Comparison of ENCODE assay signal across 8 cellular contexts in genomic region chr9:131762356-131762932, GRCh38. TPM values are rescaled to one million over a fixed set of nuclear protein-coding genes. Genes with fewer than 3 reads are reported as not detected.
DNase-seq lines count a peak whose midpoint lies in the region; ATAC-seq and TF ChIP-seq lines count a peak whose summit lies in the region.

No MANE protein-coding gene starts in this region.

- TF ChIP-seq CTCF in KMS-11 (conservative IDR thresholded peaks at IDR 0.05; ENCODE audit: low read depth, low read length) (peak; percentile 88), gastroesophageal sphincter (IDR thresholded peaks at IDR 0.05) (peak; percentile 93 to 97 (median 96)), osteocyte (IDR thresholded peaks at IDR 0.05) (peak; percentile 96), tibial nerve (IDR thresholded peaks at IDR 0.05) (peak; percentile 88 to 98 (median 94))

- no peaks in the 10 kb centered on the region for H3K4me1 Mint-ChIP-seq in osteocyte (ENCODE audit: unreplicated experiment)

- H4K20me1 ChIP-seq in KMS-11 (ENCODE audit: insufficient read depth): no peaks in the 10 kb centered on the region

- 30 to 80% methylated on average over 1 to 3 of the region's 38 CpGs for WGBS in gastroesophageal sphincter (ENCODE audit: low coverage in 1 of 2), 2 donors
- WGBS in tibial nerve, 2 donors: 14% methylated on average over 23 to 25 of the region's 38 CpGs

- no peak for TF ChIP-seq EP300 in gastroesophageal sphincter (IDR thresholded peaks at IDR 0.05)
- TF ChIP-seq EP300 in tibial nerve (IDR thresholded peaks at IDR 0.05): no peak

- no peaks in the 10 kb centered on the region for H3K4me1 ChIP-seq in KMS-11 (ENCODE audit: low read depth, poor library complexity, severe bottlenecking)
- peaks cover 13% of the 10 kb centered on the region for H3K4me1 ChIP-seq in SJCRH30
- H3K4me1 ChIP-seq in gastroesophageal sphincter: peaks cover 0 to 10% (median 0%) of the 10 kb centered on the region in 3 donors
- peaks cover 0 to 8% (median 0%) of the 10 kb centered on the region in 4 donors for H3K4me1 ChIP-seq in tibial nerve

- H3K27me3 ChIP-seq in KMS-11 (ENCODE audit: insufficient read depth, low read depth): peaks cover 59% of the 10 kb centered on the region
- H3K27me3 ChIP-seq in SJCRH30: 0 out of 2 replicates have a peak, but pooled peaks cover 3% of the 10 kb centered on the region
- peaks cover 57% of the 10 kb centered on the region for H3K27me3 ChIP-seq in gastroesophageal sphincter
- H3K27me3 ChIP-seq in tibial nerve: peaks cover 0 to 27% of the 10 kb centered on the region in 2 donors

- ATAC-seq in gastroesophageal sphincter: peak; percentile 90
- no peak for ATAC-seq in GM19035 (IDR thresholded peaks at IDR 0.05; ENCODE audit: unreplicated experiment)

- H3K4me3 Mint-ChIP-seq in osteocyte (ENCODE audit: unreplicated experiment): no peak overlapping the region

- no peaks in the 10 kb centered on the region for H3K36me3 Mint-ChIP-seq in osteocyte (ENCODE audit: unreplicated experiment)

- H2AFZ ChIP-seq in KMS-11 (ENCODE audit: low read depth): peak overlapping the region; percentile 57; the same call in 1 of the 2 replicates

- H3K4me3 ChIP-seq in KMS-11 (IDR thresholded peaks at IDR 0.05; ENCODE audit: insufficient read depth, low read depth, low read length) (no peak overlapping the region), SJCRH30 (no peak overlapping the region), gastroesophageal sphincter (peak overlapping the region in 1 of 2 donors; percentile 3), tibial nerve (no peak overlapping the region)

- TF ChIP-seq POLR2A in gastroesophageal sphincter (IDR thresholded peaks at IDR 0.05): no peak
- TF ChIP-seq POLR2A in tibial nerve (IDR thresholded peaks at IDR 0.05): no peak

- peak overlapping the region; percentile 54; the same call in 1 of the 2 replicates for H3K4me2 ChIP-seq in KMS-11

- H3K9me3 ChIP-seq in SJCRH30 (replicated peaks): no peaks in the 10 kb centered on the region
- no peaks in the 10 kb centered on the region for H3K9me3 ChIP-seq in gastroesophageal sphincter
- H3K9me3 ChIP-seq in tibial nerve: no peaks in the 10 kb centered on the region

- H3K27ac ChIP-seq in KMS-11 (no peak overlapping the region), SJCRH30 (no peak overlapping the region), gastroesophageal sphincter (no peak overlapping the region), tibial nerve (no peak overlapping the region)

- H3K27me3 Mint-ChIP-seq in osteocyte (ENCODE audit: unreplicated experiment): peaks cover 50% of the 10 kb centered on the region

- no peaks in the 10 kb centered on the region for H3K36me3 ChIP-seq in KMS-11 (ENCODE audit: insufficient read depth)
- H3K36me3 ChIP-seq in SJCRH30: no peaks in the 10 kb centered on the region
- H3K36me3 ChIP-seq in gastroesophageal sphincter: no peaks in the 10 kb centered on the region
- H3K36me3 ChIP-seq in tibial nerve: no peaks in the 10 kb centered on the region

- H3K79me2 ChIP-seq in KMS-11 (ENCODE audit: insufficient read depth, low read depth): no peaks in the 10 kb centered on the region

- no peaks in the 10 kb centered on the region for H3K9me3 Mint-ChIP-seq in osteocyte (ENCODE audit: unreplicated experiment)

- H3K9ac ChIP-seq in KMS-11: no peak overlapping the region

- H3K27ac Mint-ChIP-seq in osteocyte (ENCODE audit: unreplicated experiment): no peak overlapping the region

- DNase-seq in EL (peak; percentile 65), SJCRH30 (peak; percentile 95), osteocyte (ENCODE audit: extremely low spot score, unreplicated experiment) (peak; percentile 93), tibial nerve (ENCODE audit: low spot score in 2 of 2) (peak; percentile 41 to 58)
- DNase-seq in activated effector memory CD4-positive, alpha-beta T cell treated with anti-CD3 and anti-CD28 coated beads, Interleukin-2, amount 50 U/mL, for 16 hours: peak; percentile 92

RNA-seq across cellular contexts. Expression of gene RAPGEF1, which starts 22.6 kb away (rescaled TPM):
- total RNA-seq in SJCRH30 (2014; rRNA removed; shearing (Covaris generic)): 78.5 and 82.0 TPM in 2 replicates
- total RNA-seq in gastroesophageal sphincter (100 to 1,000 TPM in 1 of 4 donors, 10 to 100 TPM in 3; 47.5 to 162 (median 77.6) TPM), osteocyte (94.3 TPM in 2 replicates), tibial nerve (10 to 100 TPM; 32.0 to 57.3 (median 38.9) TPM)
